Comparison of ENCODE assay signal across 19 cellular contexts in genomic region chr9:25654417-25654816, GRCh38. TPM values are rescaled to one million over a fixed set of nuclear protein-coding genes. Genes with fewer than 3 reads are reported as not detected.
"Had no signal": no experiment of that assay in that cellular context is flagged by ENCODE, and none has a peak within 500 bp of the region (broad histone marks: within the 10 kb centered on the region; RNA-seq: fewer than 3 reads in every experiment).

No MANE protein-coding gene starts in this region.

- H3K27me3 ChIP-seq: SJSA1 had no signal

- H3K4me1 ChIP-seq: SJSA1 had no signal

- DNase-seq: KBM-7, MV-4-11, NCI-H1048, NCI-H1105, NCI-H1417, NCI-H146, NCI-H1694 treated with DMSO at 0.1 percent for 48 hours, NCI-H2029, NCI-H2081 treated with DMSO at 0.1 percent for 48 hours, NCI-H2227 treated with DMSO at 0.1 percent for 48 hours, NCI-H524 treated with DMSO at 0.1 percent for 48 hours, NCI-H69, NCI-H774, Right ventricle myocardium superior, RPMI8226, SIG-M5 had no signal

- H3K36me3 ChIP-seq: SJSA1 had no signal

- H3K9me3 ChIP-seq: SJSA1 had no signal

- H3K27ac ChIP-seq: SJSA1, SK-N-MC had no signal

- H3K4me3 ChIP-seq: SJSA1, SK-N-MC had no signal

- FAIRE-seq: RCC 7860 had no signal

RNA-seq across cellular contexts. Expression of gene TUSC1, which starts 23.8 kb away (rescaled TPM):
- total RNA-seq: SJSA1 had no signal
